Comparison of ENCODE assay signal across 9 cellular contexts in genomic region chr14:28756896-28757570, GRCh38. TPM values are rescaled to one million over a fixed set of nuclear protein-coding genes. Genes with fewer than 3 reads are reported as not detected.
DNase-seq lines count a peak whose midpoint lies in the region; ATAC-seq and TF ChIP-seq lines count a peak whose summit lies in the region.
"Had no signal": no experiment of that assay in that cellular context is flagged by ENCODE, and none has a peak within 500 bp of the region (broad histone marks: within the 10 kb centered on the region; RNA-seq: fewer than 3 reads in every experiment).

No MANE protein-coding gene starts in this region.

- TF ChIP-seq CTCF in HEK293 (tag by site-specific recombination; IDR thresholded peaks at IDR 0.05) (no peak), sigmoid colon (IDR thresholded peaks at IDR 0.05) (peak in 2 of 4 experiments; percentile 17 to 28)

- intact Hi-C loops in sigmoid colon (cut with DNase I) = loop anchor here (10.0 kb wide), 2 partner anchors 1458 to 1518 kb away; no protein-coding TSS in a partner anchor

- H3K36me3 ChIP-seq in HEK293 (ENCODE audit: control insufficient read depth in 2 of 2, insufficient read depth in 1 of 2, low read length in 2 of 2) (peaks cover 0 to 9% of the 10 kb centered on the region in 2 experiments; a peak in 1 of 3 replicates), adipocyte (ENCODE audit: control insufficient read depth, insufficient read depth, low read length, severe bottlenecking) (no peaks in the 10 kb centered on the region), sigmoid colon (no peaks in the 10 kb centered on the region)

- H3K9me3 ChIP-seq in HEK293 (ENCODE audit: control insufficient read depth, insufficient read depth, low read depth, low read length) (no peaks in the 10 kb centered on the region), adipocyte (ENCODE audit: control insufficient read depth, low read length) (peaks cover 4% of the 10 kb centered on the region), sigmoid colon (no peaks in the 10 kb centered on the region)

- no peak for ATAC-seq in HG03457 (IDR thresholded peaks at IDR 0.05; ENCODE audit: unreplicated experiment)

- H3K27me3 ChIP-seq in adipocyte (replicated peaks; ENCODE audit: control insufficient read depth, insufficient read depth, low read length) (peaks cover 78% of the 10 kb centered on the region), sigmoid colon (peaks cover 38 to 94% (median 75%) of the 10 kb centered on the region in 3 donors)

- CTCF ChIA-PET in HEK293 (lab: Yijun Ruan, JAX) = interaction anchor here (0.6 to 4.5 kb wide), 14 partner anchors 8 to 1527 kb away, joined by 3 to 20 read pairs (median 4); no protein-coding TSS in a partner anchor

- DNase-seq in AG08396 (ENCODE audit: low spot score) (peak; percentile 65), adipocyte (ENCODE audit: low read depth) (peak; percentile 64), kidney tubule cell (ENCODE audit: low spot score) (peak; percentile 32), sigmoid colon (no peak), G401 (ENCODE audit: low spot score) (no peak)
- no peak for DNase-seq in NK-92 treated with Interleukin-12 subunit alpha and Interleukin-12 subunit beta, amount 100 ng/mL, for 24 hours (lab: John Stamatoyannopoulos, UW)
- DNase-seq: activated B cell treated with CpG ODN at 0.5 μM for 24 hours had no signal

- 4 to 5% methylated on average over 21 of the region's 21 CpGs for WGBS in sigmoid colon, 2 donors

- H3K4me3 ChIP-seq in HEK293 (ENCODE audit: low read depth, low read length) (no peak overlapping the region), adipocyte (ENCODE audit: low read length) (no peak overlapping the region), sigmoid colon (no peak overlapping the region)

- POLR2A ChIA-PET in HEK293 (lab: Yijun Ruan, JAX) = interaction anchor here (1.1 kb wide), 1 partner anchor 9 kb away, joined by 5 read pairs; the partner anchor contains the start of gene FOXG1

- H3K27ac ChIP-seq in HEK293 (ENCODE audit: extremely low read depth, low read depth, low read length) = no peak overlapping the region
- no peak overlapping the region for H3K27ac ChIP-seq in sigmoid colon

- H3K4me1 ChIP-seq in HEK293 (ENCODE audit: control insufficient read depth, insufficient read depth, low read length) (no peaks in the 10 kb centered on the region), adipocyte (ENCODE audit: control insufficient read depth, insufficient read depth, low read length) (peaks cover 11% of the 10 kb centered on the region), sigmoid colon (peaks cover 0 to 20% (median 13%) of the 10 kb centered on the region in 4 donors)

- H3K9ac ChIP-seq in adipocyte (ENCODE audit: low read length) = no peak overlapping the region

- no peak for TF ChIP-seq EP300 in sigmoid colon (IDR thresholded peaks at IDR 0.05)

- in situ Hi-C loops in G401 (cut with HindIII; ENCODE audit: low sequenced_read_pairs) = no loop called here

- TF ChIP-seq POLR2A in sigmoid colon (IDR thresholded peaks at IDR 0.05) = no peak

TF ChIP-seq in HEK293, 187 proteins besides CTCF, POLR2A, EP300 and RAD21:
- TF ChIP-seq ZNF600 (tag by site-specific recombination; IDR thresholded peaks at IDR 0.05) (peak; percentile 56; the same call in 1 of the 2 replicates), ZNF654 (tag by site-specific recombination; IDR thresholded peaks at IDR 0.05; ENCODE audit: low read depth) (peak; percentile 27), HOXA7 (CRISPR knock-in tag; IDR thresholded peaks at IDR 0.05; ENCODE audit: borderline replicate concordance) (no peak), ZNF664 (tag by site-specific recombination; IDR thresholded peaks at IDR 0.05) (no peak)

RNA-seq across cellular contexts. Expression of gene FOXG1, which starts 9.6 kb away (rescaled TPM):
- total RNA-seq in sigmoid colon = not detected
- under 1 TPM in 1 of 3 donors, not detected in 2; 0.03 TPM for polyA plus RNA-seq in sigmoid colon
- total RNA-seq in G401 (2014; rRNA removed; shearing (Covaris generic)) = 0.25 TPM in 1 of 2 replicates, not detected in the other
- total RNA-seq: activated B cell treated with CpG ODN at 0.5 μM for 24 hours had no signal

Comparison
In these comparisons a context has a peak if more than half of its experiments do, and no peak if none do; other contexts are left out.
1. DNase-seq: peak in AG08396 (single experiment), adipocyte (single experiment) and kidney tubule cell (single experiment); none in sigmoid colon (single experiment), G401 (single experiment) and NK-92 treated with Interleukin-12 subunit alpha and Interleukin-12 subunit beta, amount 100 ng/mL, for 24 hours (single experiment).